In the genomic region with DNA sequence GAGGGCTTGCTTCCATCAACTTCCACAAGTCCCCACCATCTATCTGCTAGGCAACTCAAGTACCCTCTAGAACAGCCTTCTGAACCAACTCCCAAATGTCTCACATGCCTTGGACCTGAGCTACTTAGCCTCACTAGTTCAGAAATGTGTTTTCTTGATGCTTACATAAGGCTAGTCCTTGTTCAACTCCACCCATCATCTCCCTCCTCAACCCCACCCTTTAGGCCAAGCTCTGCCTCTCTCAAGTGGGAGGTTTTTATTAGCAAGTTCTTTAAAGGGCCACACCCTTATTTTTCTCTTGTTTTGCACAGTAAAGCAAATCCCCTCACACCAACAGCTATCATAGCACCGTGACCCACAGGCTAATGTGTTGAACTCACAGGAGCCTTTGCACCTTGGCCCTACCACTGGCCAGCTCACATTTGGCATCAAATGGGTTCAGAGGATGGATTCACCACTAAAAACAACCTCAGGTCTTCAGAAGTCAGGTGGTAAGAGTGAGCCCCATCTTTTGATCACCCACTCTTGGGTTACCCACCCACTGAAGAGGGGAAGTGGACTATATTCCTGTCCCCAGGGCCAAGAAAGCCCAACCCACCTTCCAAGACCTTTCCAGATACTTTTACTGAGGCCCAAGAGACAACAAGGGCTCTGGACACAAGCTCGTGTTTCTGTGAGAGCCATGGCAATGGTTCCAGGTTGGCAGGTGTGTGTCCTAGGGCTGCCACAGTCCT, we compare ENCODE assay signal across 1 cellular context.
TF ChIP-seq lines count a peak whose summit lies in the region.

No MANE protein-coding gene starts in this region.

TF ChIP-seq in GM12878, 131 proteins besides CTCF, POLR2A, EP300 and RAD21 (continued from another document):
- TF ChIP-seq, protein P1, sequence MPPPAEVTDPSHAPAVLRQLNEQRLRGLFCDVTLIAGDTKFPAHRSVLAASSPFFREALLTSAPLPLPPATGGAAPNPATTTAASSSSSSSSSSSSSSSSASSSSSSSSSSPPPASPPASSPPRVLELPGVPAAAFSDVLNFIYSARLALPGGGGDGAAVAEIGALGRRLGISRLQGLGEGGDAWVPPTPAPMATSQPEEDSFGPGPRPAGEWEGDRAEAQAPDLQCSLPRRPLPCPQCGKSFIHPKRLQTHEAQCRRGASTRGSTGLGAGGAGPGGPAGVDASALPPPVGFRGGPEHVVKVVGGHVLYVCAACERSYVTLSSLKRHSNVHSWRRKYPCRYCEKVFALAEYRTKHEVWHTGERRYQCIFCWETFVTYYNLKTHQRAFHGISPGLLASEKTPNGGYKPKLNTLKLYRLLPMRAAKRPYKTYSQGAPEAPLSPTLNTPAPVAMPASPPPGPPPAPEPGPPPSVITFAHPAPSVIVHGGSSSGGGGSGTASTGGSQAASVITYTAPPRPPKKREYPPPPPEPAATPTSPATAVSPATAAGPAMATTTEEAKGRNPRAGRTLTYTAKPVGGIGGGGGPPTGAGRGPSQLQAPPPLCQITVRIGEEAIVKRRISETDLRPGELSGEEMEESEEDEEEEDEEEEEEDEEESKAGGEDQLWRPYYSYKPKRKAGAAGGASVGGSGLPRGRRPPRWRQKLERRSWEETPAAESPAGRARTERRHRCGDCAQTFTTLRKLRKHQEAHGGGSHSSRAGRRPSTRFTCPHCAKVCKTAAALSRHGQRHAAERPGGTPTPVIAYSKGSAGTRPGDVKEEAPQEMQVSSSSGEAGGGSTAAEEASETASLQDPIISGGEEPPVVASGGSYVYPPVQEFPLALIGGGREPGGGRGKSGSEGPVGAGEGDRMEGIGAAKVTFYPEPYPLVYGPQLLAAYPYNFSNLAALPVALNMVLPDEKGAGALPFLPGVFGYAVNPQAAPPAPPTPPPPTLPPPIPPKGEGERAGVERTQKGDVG (CRISPR knock-in tag; IDR thresholded peaks at IDR 0.05), result no peak
- no peak for TF ChIP-seq ZNF207 (IDR thresholded peaks at IDR 0.05; ENCODE audit: borderline replicate concordance)
- TF ChIP-seq, protein P2, sequence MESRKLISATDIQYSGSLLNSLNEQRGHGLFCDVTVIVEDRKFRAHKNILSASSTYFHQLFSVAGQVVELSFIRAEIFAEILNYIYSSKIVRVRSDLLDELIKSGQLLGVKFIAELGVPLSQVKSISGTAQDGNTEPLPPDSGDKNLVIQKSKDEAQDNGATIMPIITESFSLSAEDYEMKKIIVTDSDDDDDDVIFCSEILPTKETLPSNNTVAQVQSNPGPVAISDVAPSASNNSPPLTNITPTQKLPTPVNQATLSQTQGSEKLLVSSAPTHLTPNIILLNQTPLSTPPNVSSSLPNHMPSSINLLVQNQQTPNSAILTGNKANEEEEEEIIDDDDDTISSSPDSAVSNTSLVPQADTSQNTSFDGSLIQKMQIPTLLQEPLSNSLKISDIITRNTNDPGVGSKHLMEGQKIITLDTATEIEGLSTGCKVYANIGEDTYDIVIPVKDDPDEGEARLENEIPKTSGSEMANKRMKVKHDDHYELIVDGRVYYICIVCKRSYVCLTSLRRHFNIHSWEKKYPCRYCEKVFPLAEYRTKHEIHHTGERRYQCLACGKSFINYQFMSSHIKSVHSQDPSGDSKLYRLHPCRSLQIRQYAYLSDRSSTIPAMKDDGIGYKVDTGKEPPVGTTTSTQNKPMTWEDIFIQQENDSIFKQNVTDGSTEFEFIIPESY (IDR thresholded peaks at IDR 0.05), result no peak
- TF ChIP-seq SREBF1 (IDR thresholded peaks at IDR 0.05; ENCODE audit: low read length), result no peak
- TF ChIP-seq HDAC2 (IDR thresholded peaks at IDR 0.05), result no peak
- no peak for TF ChIP-seq SMC3 (IDR thresholded peaks at IDR 0.05; ENCODE audit: borderline replicate concordance, low read length)
- no peak for TF ChIP-seq RFX5 (IDR thresholded peaks at IDR 0.05; ENCODE audit: low read depth, low read length)
- no peak for TF ChIP-seq BMI1 (IDR thresholded peaks at IDR 0.05; ENCODE audit: borderline replicate concordance)
- no peak for TF ChIP-seq ETV6 (conservative IDR thresholded peaks at IDR 0.05 in 1 of 2, IDR thresholded peaks at IDR 0.05 in 1 of 2; ENCODE audit: borderline replicate concordance in 1 of 2, low read depth in 1 of 2)
TF ChIP-seq in GM12878: peak in this region for 0.
